Comparison of ENCODE assay signal across 20 cellular contexts in genomic region chr2:155431004-155431507, GRCh38.
DNase-seq lines count a peak whose midpoint lies in the region; ATAC-seq, FAIRE-seq and TF ChIP-seq lines count a peak whose summit lies in the region.
"Had no signal": no experiment of that assay in that cellular context is flagged by ENCODE, and none has a peak within 500 bp of the region (broad histone marks: within the 10 kb centered on the region; RNA-seq: fewer than 3 reads in every experiment).

No MANE protein-coding gene starts in this region.

- FAIRE-seq in K562 (lab: Jason Lieb, UNC): no peak
- FAIRE-seq: A549, D721Med, GM12891, GM19239 had no signal

- 5% methylated on average over 7 of the region's 9 CpGs for WGBS in K562 (ENCODE audit: insufficient coverage, low coverage, missing lambda C conversion rate)
- WGBS in sigmoid colon, 2 donors: 88 to 89% methylated on average over 9 of the region's 9 CpGs

- no peak for TF ChIP-seq POLR2A in K562 (conservative IDR thresholded peaks at IDR 0.05)
- no peak for TF ChIP-seq POLR2A in sigmoid colon (IDR thresholded peaks at IDR 0.05)

- H3K9me3 ChIP-seq in K562 (replicated peaks; ENCODE audit: control insufficient read depth, insufficient read depth, low read depth, low read length) (no peaks in the 10 kb centered on the region), sigmoid colon (no peaks in the 10 kb centered on the region)
- H3K9me3 ChIP-seq: A549; BLaER1 treated with 17β-estradiol and CSF1 and Interleukin-3, amounts not matched to agents 10 nM and 100 nM; Caco-2 had no signal

- peak; percentile 84 for ATAC-seq in K562
- ATAC-seq in GM21576 (IDR thresholded peaks at IDR 0.05; ENCODE audit: unreplicated experiment): no peak
- ATAC-seq: A549; CD8-positive, alpha-beta T cell had no signal

- intact Hi-C loops in K562 (cut with micrococcal nuclease): no loop called here
- intact Hi-C loops in sigmoid colon (cut with DNase I): no loop called here

- no peak overlapping the region for H3K4me3 ChIP-seq in K562
- H3K4me3 ChIP-seq in sigmoid colon: no peak overlapping the region
- H3K4me3 ChIP-seq: A549; BLaER1 treated with 17β-estradiol and CSF1 and Interleukin-3, amounts not matched to agents 10 nM and 100 nM had no signal

- H3K4me2 ChIP-seq in K562 (ENCODE audit: insufficient read depth, low read length): no peak overlapping the region
- H3K4me2 ChIP-seq: A549; BLaER1 treated with 17β-estradiol and CSF1 and Interleukin-3, amounts not matched to agents 10 nM and 100 nM had no signal

- TF ChIP-seq CTCF in K562 (IDR thresholded peaks at IDR 0.05 in 2 of 3, conservative IDR thresholded peaks at IDR 0.05 in 1 of 3; ENCODE audit: insufficient read depth in 2 of 3, low read depth in 1 of 3, low read length in 3 of 3) (no peak), sigmoid colon (IDR thresholded peaks at IDR 0.05) (no peak)

- no peak overlapping the region; the same call in 2 of the 3 replicates for H3K27ac ChIP-seq in K562 (ENCODE audit: extremely low read depth, low read depth, low read length)
- H3K27ac ChIP-seq in sigmoid colon: no peak overlapping the region
- H3K27ac ChIP-seq: 22Rv1; A549; BLaER1 treated with 17β-estradiol and CSF1 and Interleukin-3, amounts not matched to agents 10 nM and 100 nM; C4-2B had no signal

- H3K4me1 ChIP-seq in K562 (replicated peaks in 1 of 2; ENCODE audit: control insufficient read depth in 2 of 2, insufficient read depth in 2 of 2, low read length in 2 of 2) (no peaks in the 10 kb centered on the region), sigmoid colon (no peaks in the 10 kb centered on the region)
- H3K4me1 ChIP-seq: A549; BLaER1 treated with 17β-estradiol and CSF1 and Interleukin-3, amounts not matched to agents 10 nM and 100 nM; Caco-2 had no signal

- H3K79me2 ChIP-seq in K562 (ENCODE audit: control insufficient read depth, insufficient read depth, low read length): no peaks in the 10 kb centered on the region

- in situ Hi-C loops in K562 (cut with MboI): no loop called here

- no peaks in the 10 kb centered on the region for H3K9me1 ChIP-seq in K562 (ENCODE audit: control insufficient read depth, insufficient read depth, low read length)

- CTCF ChIA-PET in K562 (lab: Yijun Ruan, JAX; ENCODE audit: low intra/inter-chr PET ratio): no interaction called here

- TF ChIP-seq EP300 in K562 (IDR thresholded peaks at IDR 0.05; ENCODE audit: low read length) (peak; percentile 30; the same call in 1 of the 2 replicates), sigmoid colon (IDR thresholded peaks at IDR 0.05) (no peak)

- TF ChIP-seq RAD21 in K562 (CRISPR knock-in tag; conservative IDR thresholded peaks at IDR 0.05 in 1 of 2, IDR thresholded peaks at IDR 0.05 in 1 of 2): no peak

- peak; percentile 21 for DNase-seq in H4 (ENCODE audit: low spot score)
- DNase-seq in K562 (ENCODE audit: extremely low read depth in 1 of 4, low spot score in 3 of 4): peak in 1 of 4 experiments; percentile 52
- peak; percentile 25 for DNase-seq in sigmoid colon
- DNase-seq in HuH-7.5 (ENCODE audit: low spot score): no peak
- DNase-seq in HT-29 (ENCODE audit: low spot score): no peak
- DNase-seq: AML-193; Caco-2; Calu3; CD4-positive, alpha-beta T cell; CD8-positive, alpha-beta T cell; DMS79 treated with DMSO at 0.1 percent for 48 hours; GF-D8 had no signal

- H3K36me3 ChIP-seq in K562 (ENCODE audit: control insufficient read depth, insufficient read depth, low read length) (no peaks in the 10 kb centered on the region), sigmoid colon (no peaks in the 10 kb centered on the region)
- H3K36me3 ChIP-seq: BLaER1 treated with 17β-estradiol and CSF1 and Interleukin-3, amounts not matched to agents 10 nM and 100 nM had no signal

- H2AFZ ChIP-seq in K562 (ENCODE audit: low read depth, low read length): no peak overlapping the region

- H3K27me3 ChIP-seq in K562 (ENCODE audit: control insufficient read depth in 2 of 2, insufficient read depth in 2 of 2, low read length in 2 of 2): no peaks in the 10 kb centered on the region
- H3K27me3 ChIP-seq in sigmoid colon: no peaks in the 10 kb centered on the region
- H3K27me3 ChIP-seq: BLaER1 treated with 17β-estradiol and CSF1 and Interleukin-3, amounts not matched to agents 10 nM and 100 nM had no signal

- POLR2A ChIA-PET in K562 (lab: Yijun Ruan, JAX): no interaction called here

- H4K20me1 ChIP-seq in K562 (replicated peaks; ENCODE audit: control insufficient read depth, insufficient read depth, low read length): no peaks in the 10 kb centered on the region
- H4K20me1 ChIP-seq: BLaER1 treated with 17β-estradiol and CSF1 and Interleukin-3, amounts not matched to agents 10 nM and 100 nM had no signal

- H3K9ac ChIP-seq in K562 (ENCODE audit: insufficient read depth in 1 of 2, low read depth in 2 of 2, low read length in 2 of 2): no peak overlapping the region
- H3K9ac ChIP-seq: BLaER1 treated with 17β-estradiol and CSF1 and Interleukin-3, amounts not matched to agents 10 nM and 100 nM had no signal

- no TSS peak for BruUV-seq in K562 (replicated peaks; lab: Mats Ljungman, UMichigan)

TF ChIP-seq in K562, 482 proteins besides CTCF, POLR2A, EP300 and RAD21 (continues in another document):
- TF ChIP-seq KDM1A (IDR thresholded peaks at IDR 0.05): peak; percentile 35 to 47; a peak in 1 of 4 replicates
- peak; percentile 69 for TF ChIP-seq CBFA2T3 (IDR thresholded peaks at IDR 0.05)
- TF ChIP-seq NFE2 (IDR thresholded peaks at IDR 0.05; ENCODE audit: low read depth): peak; percentile 66
- TF ChIP-seq TEAD2 (tag; IDR thresholded peaks at IDR 0.05): no peak
- TF ChIP-seq, protein P1, sequence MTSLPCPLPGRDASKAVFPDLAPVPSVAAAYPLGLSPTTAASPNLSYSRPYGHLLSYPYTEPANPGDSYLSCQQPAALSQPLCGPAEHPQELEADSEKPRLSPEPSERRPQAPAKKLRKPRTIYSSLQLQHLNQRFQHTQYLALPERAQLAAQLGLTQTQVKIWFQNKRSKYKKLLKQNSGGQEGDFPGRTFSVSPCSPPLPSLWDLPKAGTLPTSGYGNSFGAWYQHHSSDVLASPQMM (CRISPR knock-in tag; IDR thresholded peaks at IDR 0.05): no peak
- TF ChIP-seq COPS2 (conservative IDR thresholded peaks at IDR 0.05): no peak
- no peak for TF ChIP-seq KLF1 (tag; IDR thresholded peaks at IDR 0.05)
- no peak for TF ChIP-seq CREBBP (IDR thresholded peaks at IDR 0.05; ENCODE audit: low read depth, low read length)
- no peak for TF ChIP-seq ZNF224 (CRISPR knock-in tag; IDR thresholded peaks at IDR 0.05)
- 0 out of 2 replicates have a peak, but pooled peaks have one; percentile 47 for TF ChIP-seq NCOR1 (IDR thresholded peaks at IDR 0.05)
- no peak for TF ChIP-seq ZNF830 (CRISPR knock-in tag; IDR thresholded peaks at IDR 0.05)
- TF ChIP-seq ATF3 (IDR thresholded peaks at IDR 0.05): 0 out of 2 replicates have a peak, but pooled peaks have one; percentile 11
- TF ChIP-seq ATF3 (CRISPR knock-in tag; conservative IDR thresholded peaks at IDR 0.05): no peak
- TF ChIP-seq PURB (CRISPR knock-in tag; IDR thresholded peaks at IDR 0.05; ENCODE audit: low read depth): no peak
- TF ChIP-seq RCOR1 (IDR thresholded peaks at IDR 0.05; ENCODE audit: borderline replicate concordance in 1 of 2, low read depth in 2 of 2, low read length in 2 of 2): peak in 1 of 2 experiments; percentile 17; a peak in 1 of 4 replicates
- peak; percentile 43 for TF ChIP-seq ARID1B (IDR thresholded peaks at IDR 0.05)
- TF ChIP-seq CXXC5 (CRISPR knock-in tag; IDR thresholded peaks at IDR 0.05): 0 out of 2 replicates have a peak, but pooled peaks have one; percentile 14
- TF ChIP-seq EGR1 (conservative IDR thresholded peaks at IDR 0.05): peak; percentile 38; the same call in 1 of the 2 replicates
- TF ChIP-seq MAFG (tag; conservative IDR thresholded peaks at IDR 0.05): peak; percentile 69
- no peak for TF ChIP-seq ZNF668 (CRISPR knock-in tag; IDR thresholded peaks at IDR 0.05)
- TF ChIP-seq ZNF280B (CRISPR knock-in tag; IDR thresholded peaks at IDR 0.05): no peak
- TF ChIP-seq ZNF384 (IDR thresholded peaks at IDR 0.05; ENCODE audit: low read depth, low read length): peak; percentile 75
- no peak for TF ChIP-seq NR2C1 (IDR thresholded peaks at IDR 0.05)
- 0 out of 2 replicates have a peak, but pooled peaks have one; percentile 25 for TF ChIP-seq NR2C1 (tag; IDR thresholded peaks at IDR 0.05)
- peak; percentile 27; the same call in 1 of the 2 replicates for TF ChIP-seq ZNF316 (IDR thresholded peaks at IDR 0.05)
- peak in 1 of 2 experiments; percentile 12; a peak in 1 of 4 replicates for TF ChIP-seq TRIM24 (IDR thresholded peaks at IDR 0.05)
- TF ChIP-seq, protein P2, sequence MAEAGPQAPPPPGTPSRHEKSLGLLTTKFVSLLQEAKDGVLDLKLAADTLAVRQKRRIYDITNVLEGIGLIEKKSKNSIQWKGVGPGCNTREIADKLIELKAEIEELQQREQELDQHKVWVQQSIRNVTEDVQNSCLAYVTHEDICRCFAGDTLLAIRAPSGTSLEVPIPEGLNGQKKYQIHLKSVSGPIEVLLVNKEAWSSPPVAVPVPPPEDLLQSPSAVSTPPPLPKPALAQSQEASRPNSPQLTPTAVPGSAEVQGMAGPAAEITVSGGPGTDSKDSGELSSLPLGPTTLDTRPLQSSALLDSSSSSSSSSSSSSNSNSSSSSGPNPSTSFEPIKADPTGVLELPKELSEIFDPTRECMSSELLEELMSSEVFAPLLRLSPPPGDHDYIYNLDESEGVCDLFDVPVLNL (CRISPR knock-in tag; IDR thresholded peaks at IDR 0.05; ENCODE audit: low read depth): no peak

Comparison
In these comparisons a context has a peak if more than half of its experiments do, and no peak if none do; other contexts are left out.
1. DNase-seq: peak in H4 (single experiment) and sigmoid colon (single experiment); none in HuH-7.5 (single experiment) and HT-29 (single experiment).